33 cellular contexts compared by ENCODE assay signal in the genomic region with DNA sequence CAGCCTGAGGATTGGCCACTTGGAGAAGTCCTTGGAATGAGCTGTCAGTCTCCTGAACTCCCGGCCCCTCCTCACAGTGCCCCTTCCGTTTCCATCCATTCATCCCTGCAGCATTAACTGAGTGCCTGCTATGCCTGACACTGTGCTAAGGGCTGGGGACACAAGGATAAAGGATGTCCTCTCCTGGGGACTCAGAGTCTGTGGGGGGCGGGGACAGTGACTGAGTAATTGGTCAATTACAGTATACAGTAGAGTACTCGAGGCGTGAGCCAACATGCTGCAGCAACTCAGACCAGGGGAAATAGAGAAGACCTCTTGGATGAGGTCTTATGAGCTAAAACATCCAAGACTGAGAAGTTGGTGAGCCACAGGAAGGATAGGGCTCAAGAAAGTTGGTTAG.
"Had no signal": no experiment of that assay in that cellular context is flagged by ENCODE, and none has a peak within 500 bp of the region (broad histone marks: within the 10 kb centered on the region; RNA-seq: fewer than 3 reads in every experiment).

No MANE protein-coding gene starts in this region.

- H3K4me2 ChIP-seq: KMS-11, PC-9 had no signal

- H2AFZ ChIP-seq: PC-9 had no signal

- ATAC-seq: activated CD8-positive, alpha-beta memory T cell treated with anti-CD3 and anti-CD28 coated beads, Interleukin-2, amount 10 ng/mL, durations not matched to agents 7 days and 5 days; activated naive CD8-positive, alpha-beta T cell treated with anti-CD3 and anti-CD28 coated beads, Interleukin-2, amount 50 U/mL, for 24 hours; Right ventricle myocardium inferior; SK-N-SH treated with all-trans-retinoic acid at 6 μM for 48 hours; T-cell; T-helper 17 cell had no signal

- H3K27ac ChIP-seq: KMS-11, PC-9, RWPE1, VCaP had no signal

- DNase-seq: activated B cell treated with CpG ODN at 0.5 μM for 24 hours; activated CD4-positive, alpha-beta memory T cell treated with anti-CD3 and anti-CD28 coated beads, Interleukin-2, amount 10 ng/mL, durations not matched to agents 7 days and 5 days; activated CD4-positive, alpha-beta T cell treated with anti-CD3 and anti-CD28 coated beads for 4 hours; activated CD4-positive, CD25-positive, alpha-beta regulatory T cell treated with anti-CD3 and anti-CD28 coated beads, Interleukin-2, amount 50 U/mL, for 72 hours; activated CD8-positive, alpha-beta memory T cell treated with anti-CD3 and anti-CD28 coated beads for 24 hours; activated CD8-positive, alpha-beta memory T cell treated with anti-CD3 and anti-CD28 coated beads, Interleukin-2, amount 10 ng/mL, durations not matched to agents 7 days and 5 days; activated CD8-positive, alpha-beta memory T cell treated with anti-CD3 and anti-CD28 coated beads, Interleukin-2, amount 50 U/mL, for 48 hours; activated gamma-delta T cell; activated naive CD4-positive, alpha-beta T cell treated with Interleukin-2 at 50 U/mL for 16 hours; activated naive CD8-positive, alpha-beta T cell treated with anti-CD3 and anti-CD28 coated beads, Interleukin-2, amount 50 U/mL, for 24 hours; activated T-cell treated with anti-CD3 and anti-CD28 coated beads, Interleukin-2, amount 50 U/mL, for 48 hours; anterior cingulate cortex; central memory CD4-positive, alpha-beta T cell; NCI-H1092 treated with DMSO at 0.1 percent for 48 hours; NCI-H146; NCI-H187; NCI-H2029 treated with DMSO at 0.1 percent for 48 hours; NCI-H2107; NCI-H2171; NCI-H226; NCI-H446 treated with DMSO at 0.1 percent for 48 hours; NCI-H524; PC-9; SIG-M5; T-cell; T-helper 17 cell had no signal

- H3K9me3 Mint-ChIP-seq: activated CD4-positive, alpha-beta memory T cell treated with anti-CD3 and anti-CD28 coated beads, Interleukin-2, amount 10 ng/mL, durations not matched to agents 7 days and 5 days; activated naive CD8-positive, alpha-beta T cell treated with anti-CD3 and anti-CD28 coated beads, Interleukin-2, amount 50 U/mL, for 24 hours; T-cell had no signal

- H3K27ac Mint-ChIP-seq: activated B cell treated with CpG ODN at 0.5 μM for 24 hours; activated CD4-positive, alpha-beta memory T cell treated with anti-CD3 and anti-CD28 coated beads, Interleukin-2, amount 10 ng/mL, durations not matched to agents 7 days and 5 days; activated CD8-positive, alpha-beta memory T cell treated with anti-CD3 and anti-CD28 coated beads, Interleukin-2, amount 10 ng/mL, durations not matched to agents 7 days and 5 days; activated naive CD8-positive, alpha-beta T cell; activated naive CD8-positive, alpha-beta T cell treated with anti-CD3 and anti-CD28 coated beads, Interleukin-2, amount 50 U/mL, for 24 hours; brain; T-cell; T-helper 17 cell had no signal

- H3K4me1 Mint-ChIP-seq: activated B cell treated with CpG ODN at 0.5 μM for 24 hours; activated CD4-positive, alpha-beta memory T cell treated with anti-CD3 and anti-CD28 coated beads, Interleukin-2, amount 10 ng/mL, durations not matched to agents 7 days and 5 days; activated CD8-positive, alpha-beta memory T cell treated with anti-CD3 and anti-CD28 coated beads, Interleukin-2, amount 10 ng/mL, durations not matched to agents 7 days and 5 days; activated naive CD8-positive, alpha-beta T cell treated with anti-CD3 and anti-CD28 coated beads, Interleukin-2, amount 50 U/mL, for 24 hours; T-cell had no signal

- H3K27me3 Mint-ChIP-seq: activated B cell treated with CpG ODN at 0.5 μM for 24 hours; activated CD4-positive, alpha-beta memory T cell treated with anti-CD3 and anti-CD28 coated beads, Interleukin-2, amount 10 ng/mL, durations not matched to agents 7 days and 5 days; activated CD8-positive, alpha-beta memory T cell treated with anti-CD3 and anti-CD28 coated beads, Interleukin-2, amount 10 ng/mL, durations not matched to agents 7 days and 5 days; activated naive CD8-positive, alpha-beta T cell; activated naive CD8-positive, alpha-beta T cell treated with anti-CD3 and anti-CD28 coated beads, Interleukin-2, amount 50 U/mL, for 24 hours; T-cell; T-helper 17 cell had no signal

- H3K4me3 ChIP-seq: PC-9 had no signal

- H3K4me3 Mint-ChIP-seq: activated B cell treated with CpG ODN at 0.5 μM for 24 hours; activated CD4-positive, alpha-beta memory T cell treated with anti-CD3 and anti-CD28 coated beads, Interleukin-2, amount 10 ng/mL, durations not matched to agents 7 days and 5 days; activated CD8-positive, alpha-beta memory T cell treated with anti-CD3 and anti-CD28 coated beads, Interleukin-2, amount 10 ng/mL, durations not matched to agents 7 days and 5 days; activated naive CD8-positive, alpha-beta T cell; activated naive CD8-positive, alpha-beta T cell treated with anti-CD3 and anti-CD28 coated beads, Interleukin-2, amount 50 U/mL, for 24 hours; brain; T-cell; T-helper 17 cell had no signal
